3 cellular contexts compared by ENCODE assay signal in the genomic region with DNA sequence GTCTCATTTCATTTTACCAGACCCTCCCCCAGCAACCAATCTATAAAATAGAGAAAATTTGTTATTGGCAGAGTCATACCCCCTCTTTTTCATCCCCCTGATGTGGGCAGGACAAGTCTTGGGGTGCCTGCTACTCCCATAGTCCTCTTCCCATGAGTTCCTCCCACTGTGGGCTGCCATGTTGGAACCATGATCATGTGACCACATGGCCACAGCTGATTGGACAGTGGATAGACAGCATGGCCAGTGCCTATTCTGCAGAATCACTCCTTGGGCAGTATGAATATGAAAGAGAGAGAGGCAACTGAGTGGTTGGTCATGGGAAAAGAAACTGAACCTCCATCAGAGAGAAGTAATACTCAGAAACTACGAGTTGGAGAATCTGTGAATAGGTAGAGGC.
TF ChIP-seq lines count a peak whose summit lies in the region.

No MANE protein-coding gene starts in this region.

TF ChIP-seq in SK-N-SH, 30 proteins besides CTCF, POLR2A, EP300 and RAD21 (continued from another document):
- TF ChIP-seq, protein P1, sequence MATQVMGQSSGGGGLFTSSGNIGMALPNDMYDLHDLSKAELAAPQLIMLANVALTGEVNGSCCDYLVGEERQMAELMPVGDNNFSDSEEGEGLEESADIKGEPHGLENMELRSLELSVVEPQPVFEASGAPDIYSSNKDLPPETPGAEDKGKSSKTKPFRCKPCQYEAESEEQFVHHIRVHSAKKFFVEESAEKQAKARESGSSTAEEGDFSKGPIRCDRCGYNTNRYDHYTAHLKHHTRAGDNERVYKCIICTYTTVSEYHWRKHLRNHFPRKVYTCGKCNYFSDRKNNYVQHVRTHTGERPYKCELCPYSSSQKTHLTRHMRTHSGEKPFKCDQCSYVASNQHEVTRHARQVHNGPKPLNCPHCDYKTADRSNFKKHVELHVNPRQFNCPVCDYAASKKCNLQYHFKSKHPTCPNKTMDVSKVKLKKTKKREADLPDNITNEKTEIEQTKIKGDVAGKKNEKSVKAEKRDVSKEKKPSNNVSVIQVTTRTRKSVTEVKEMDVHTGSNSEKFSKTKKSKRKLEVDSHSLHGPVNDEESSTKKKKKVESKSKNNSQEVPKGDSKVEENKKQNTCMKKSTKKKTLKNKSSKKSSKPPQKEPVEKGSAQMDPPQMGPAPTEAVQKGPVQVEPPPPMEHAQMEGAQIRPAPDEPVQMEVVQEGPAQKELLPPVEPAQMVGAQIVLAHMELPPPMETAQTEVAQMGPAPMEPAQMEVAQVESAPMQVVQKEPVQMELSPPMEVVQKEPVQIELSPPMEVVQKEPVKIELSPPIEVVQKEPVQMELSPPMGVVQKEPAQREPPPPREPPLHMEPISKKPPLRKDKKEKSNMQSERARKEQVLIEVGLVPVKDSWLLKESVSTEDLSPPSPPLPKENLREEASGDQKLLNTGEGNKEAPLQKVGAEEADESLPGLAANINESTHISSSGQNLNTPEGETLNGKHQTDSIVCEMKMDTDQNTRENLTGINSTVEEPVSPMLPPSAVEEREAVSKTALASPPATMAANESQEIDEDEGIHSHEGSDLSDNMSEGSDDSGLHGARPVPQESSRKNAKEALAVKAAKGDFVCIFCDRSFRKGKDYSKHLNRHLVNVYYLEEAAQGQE (IDR thresholded peaks at IDR 0.05; ENCODE audit: low read depth, low read length), result no peak
- TF ChIP-seq, protein P2, sequence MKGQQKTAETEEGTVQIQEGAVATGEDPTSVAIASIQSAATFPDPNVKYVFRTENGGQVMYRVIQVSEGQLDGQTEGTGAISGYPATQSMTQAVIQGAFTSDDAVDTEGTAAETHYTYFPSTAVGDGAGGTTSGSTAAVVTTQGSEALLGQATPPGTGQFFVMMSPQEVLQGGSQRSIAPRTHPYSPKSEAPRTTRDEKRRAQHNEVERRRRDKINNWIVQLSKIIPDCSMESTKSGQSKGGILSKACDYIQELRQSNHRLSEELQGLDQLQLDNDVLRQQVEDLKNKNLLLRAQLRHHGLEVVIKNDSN (IDR thresholded peaks at IDR 0.05; ENCODE audit: borderline replicate concordance, low read depth), result peak; percentile 12; the same call in 1 of the 2 replicates
- TF ChIP-seq GABPA (IDR thresholded peaks at IDR 0.05; ENCODE audit: low read depth) (no peak), MXI1 (IDR thresholded peaks at IDR 0.05; ENCODE audit: low read depth, low read length) (no peak)
TF ChIP-seq in SK-N-SH: peak in this region for 1.

TF ChIP-seq in A549, 52 proteins besides CTCF, POLR2A, EP300 and RAD21 (continued from another document):
- TF ChIP-seq, protein P3, sequence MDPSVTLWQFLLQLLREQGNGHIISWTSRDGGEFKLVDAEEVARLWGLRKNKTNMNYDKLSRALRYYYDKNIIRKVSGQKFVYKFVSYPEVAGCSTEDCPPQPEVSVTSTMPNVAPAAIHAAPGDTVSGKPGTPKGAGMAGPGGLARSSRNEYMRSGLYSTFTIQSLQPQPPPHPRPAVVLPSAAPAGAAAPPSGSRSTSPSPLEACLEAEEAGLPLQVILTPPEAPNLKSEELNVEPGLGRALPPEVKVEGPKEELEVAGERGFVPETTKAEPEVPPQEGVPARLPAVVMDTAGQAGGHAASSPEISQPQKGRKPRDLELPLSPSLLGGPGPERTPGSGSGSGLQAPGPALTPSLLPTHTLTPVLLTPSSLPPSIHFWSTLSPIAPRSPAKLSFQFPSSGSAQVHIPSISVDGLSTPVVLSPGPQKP (IDR thresholded peaks at IDR 0.05; ENCODE audit: low read depth, low read length), result no peak
- TF ChIP-seq FOSL2 (IDR thresholded peaks at IDR 0.05) (no peak), FOSL2 (CRISPR knock-in tag; IDR thresholded peaks at IDR 0.05) (no peak), SREBF2 (IDR thresholded peaks at IDR 0.05) (no peak), KDM5A (IDR thresholded peaks at IDR 0.05) (no peak)

TF ChIP-seq in K562, 482 proteins besides CTCF, POLR2A, EP300 and RAD21 (continued from another document):
- TF ChIP-seq, protein P4, sequence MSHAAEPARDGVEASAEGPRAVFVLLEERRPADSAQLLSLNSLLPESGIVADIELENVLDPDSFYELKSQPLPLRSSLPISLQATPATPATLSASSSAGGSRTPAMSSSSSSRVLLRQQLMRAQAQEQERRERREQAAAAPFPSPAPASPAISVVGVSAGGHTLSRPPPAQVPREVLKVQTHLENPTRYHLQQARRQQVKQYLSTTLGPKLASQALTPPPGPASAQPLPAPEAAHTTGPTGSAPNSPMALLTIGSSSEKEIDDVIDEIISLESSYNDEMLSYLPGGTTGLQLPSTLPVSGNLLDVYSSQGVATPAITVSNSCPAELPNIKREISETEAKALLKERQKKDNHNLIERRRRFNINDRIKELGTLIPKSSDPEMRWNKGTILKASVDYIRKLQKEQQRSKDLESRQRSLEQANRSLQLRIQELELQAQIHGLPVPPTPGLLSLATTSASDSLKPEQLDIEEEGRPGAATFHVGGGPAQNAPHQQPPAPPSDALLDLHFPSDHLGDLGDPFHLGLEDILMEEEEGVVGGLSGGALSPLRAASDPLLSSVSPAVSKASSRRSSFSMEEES (CRISPR knock-in tag; IDR thresholded peaks at IDR 0.05), result peak; percentile 54
- TF ChIP-seq, protein P2 (CRISPR knock-in tag; IDR thresholded peaks at IDR 0.05), result peak; percentile 50; the same call in 1 of the 2 replicates
- TF ChIP-seq, protein P5, sequence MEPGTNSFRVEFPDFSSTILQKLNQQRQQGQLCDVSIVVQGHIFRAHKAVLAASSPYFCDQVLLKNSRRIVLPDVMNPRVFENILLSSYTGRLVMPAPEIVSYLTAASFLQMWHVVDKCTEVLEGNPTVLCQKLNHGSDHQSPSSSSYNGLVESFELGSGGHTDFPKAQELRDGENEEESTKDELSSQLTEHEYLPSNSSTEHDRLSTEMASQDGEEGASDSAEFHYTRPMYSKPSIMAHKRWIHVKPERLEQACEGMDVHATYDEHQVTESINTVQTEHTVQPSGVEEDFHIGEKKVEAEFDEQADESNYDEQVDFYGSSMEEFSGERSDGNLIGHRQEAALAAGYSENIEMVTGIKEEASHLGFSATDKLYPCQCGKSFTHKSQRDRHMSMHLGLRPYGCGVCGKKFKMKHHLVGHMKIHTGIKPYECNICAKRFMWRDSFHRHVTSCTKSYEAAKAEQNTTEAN (CRISPR knock-in tag; IDR thresholded peaks at IDR 0.05), result no peak
- 0 out of 2 replicates have a peak, but pooled peaks have one; percentile 27 for TF ChIP-seq EHMT2 (IDR thresholded peaks at IDR 0.05)
- peak in 1 of 3 experiments; percentile 57 for TF ChIP-seq YY1 (IDR thresholded peaks at IDR 0.05; ENCODE audit: borderline replicate concordance in 1 of 3, control insufficient read depth in 1 of 3, extremely low read depth in 1 of 3, insufficient read depth in 3 of 3, insufficient read length in 1 of 3, insufficient replicate concordance in 2 of 3, low read depth in 1 of 3, low read length in 2 of 3)
